In the genomic region with DNA sequence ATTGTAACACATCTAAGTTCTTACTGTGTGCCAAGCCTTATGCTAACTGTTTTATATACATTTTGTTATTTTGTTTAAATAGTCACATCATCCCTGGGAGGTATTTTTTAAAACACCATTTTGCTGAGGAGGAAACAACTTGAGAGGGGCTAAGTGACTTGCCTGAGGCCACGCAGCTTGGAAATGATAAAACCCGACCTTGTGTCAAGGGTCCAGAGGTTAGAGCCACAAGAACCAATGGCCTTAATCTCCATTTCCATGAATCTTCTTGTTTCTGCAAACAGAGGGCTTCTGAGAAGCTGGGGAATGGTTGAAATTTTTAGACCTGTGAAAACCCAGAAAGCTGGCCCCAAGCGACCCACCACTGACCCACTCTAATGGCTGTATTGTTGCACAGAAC, we compare ENCODE assay signal across 15 cellular contexts. TPM values are rescaled to one million over a fixed set of nuclear protein-coding genes. Genes with fewer than 3 reads are reported as not detected.
DNase-seq lines count a peak whose midpoint lies in the region; ATAC-seq and TF ChIP-seq lines count a peak whose summit lies in the region.
"Had no signal": no experiment of that assay in that cellular context is flagged by ENCODE, and none has a peak within 500 bp of the region (broad histone marks: within the 10 kb centered on the region; RNA-seq: fewer than 3 reads in every experiment).

No MANE protein-coding gene starts in this region.

- peaks cover 6 to 41% of the 10 kb centered on the region in 2 donors for H3K4me1 ChIP-seq in ascending aorta
- H3K4me1 ChIP-seq in esophagus muscularis mucosa: peaks cover 36 to 54% (median 47%) of the 10 kb centered on the region in 4 donors
- H3K4me1 ChIP-seq in neutrophil (ENCODE audit: control insufficient read depth in 1 of 2, insufficient read depth in 1 of 2, low read depth in 1 of 2, low read length in 1 of 2): peaks cover 62 to 69% of the 10 kb centered on the region in 2 experiments
- peaks cover 8% of the 10 kb centered on the region in 2 donors for H3K4me1 ChIP-seq in aorta (ENCODE audit: control insufficient read depth in 1 of 2, insufficient read depth in 2 of 2, low read length in 2 of 2)

- H3K36me3 ChIP-seq in ascending aorta (no peaks in the 10 kb centered on the region), esophagus muscularis mucosa (no peaks in the 10 kb centered on the region), neutrophil (no peaks in the 10 kb centered on the region), aorta (ENCODE audit: control insufficient read depth in 1 of 2, insufficient read depth in 2 of 2, low read length in 1 of 2) (no peaks in the 10 kb centered on the region)
- H3K36me3 ChIP-seq: BLaER1 had no signal

- H3K27ac ChIP-seq in ascending aorta (peak overlapping the region; percentile 78 to 94), esophagus muscularis mucosa (replicated peaks in 1 of 4) (peak overlapping the region in 3 of 4 donors; percentile 76 to 79 (median 78)), neutrophil (peak overlapping the region; percentile 81), aorta (ENCODE audit: low read depth in 1 of 2, low read length in 2 of 2) (peak overlapping the region; percentile 22 to 36)
- H3K27ac ChIP-seq: BLaER1 had no signal

- H3K9me3 ChIP-seq in ascending aorta: no peaks in the 10 kb centered on the region
- H3K9me3 ChIP-seq in esophagus muscularis mucosa: no peaks in the 10 kb centered on the region
- H3K9me3 ChIP-seq in neutrophil: no peaks in the 10 kb centered on the region
- no peaks in the 10 kb centered on the region for H3K9me3 ChIP-seq in aorta (ENCODE audit: control insufficient read depth, low read length)
- H3K9me3 ChIP-seq: BLaER1, Caco-2 had no signal

- H3K27me3 ChIP-seq in ascending aorta (no peaks in the 10 kb centered on the region), esophagus muscularis mucosa (no peaks in the 10 kb centered on the region), neutrophil (no peaks in the 10 kb centered on the region), aorta (ENCODE audit: control insufficient read depth in 1 of 2, insufficient read depth in 2 of 2, low read length in 1 of 2) (no peaks in the 10 kb centered on the region)
- H3K27me3 ChIP-seq: BLaER1 had no signal

- TF ChIP-seq POLR2A in esophagus muscularis mucosa (IDR thresholded peaks at IDR 0.05; ENCODE audit: low read depth): no peak

- intact Hi-C loops in ascending aorta (cut with DNase I): no loop called here
- intact Hi-C loops in esophagus muscularis mucosa (cut with DNase I): loop anchor here (10.0 kb wide), 1 partner anchor 76 kb away; no protein-coding TSS in a partner anchor
- intact Hi-C loops in aorta (cut with DNase I): no loop called here

- DNase-seq in ascending aorta (ENCODE audit: low spot score in 2 of 2) (no peak), esophagus muscularis mucosa (ENCODE audit: extremely low spot score) (no peak), aorta (no peak), globus pallidus (ENCODE audit: low spot score) (no peak)
- DNase-seq: AML-193; Caco-2; CD8-positive, alpha-beta memory T cell; HCEC 1CT; HFFc6; IMR-90 had no signal

- ATAC-seq in aorta (ENCODE audit: low FRiP score) (no peak), HG02852 (IDR thresholded peaks at IDR 0.05; ENCODE audit: unreplicated experiment) (no peak), HG03196 (IDR thresholded peaks at IDR 0.05; ENCODE audit: unreplicated experiment) (no peak)
- ATAC-seq: GM12878 had no signal

- 95% methylated on average over 3 of the region's 3 CpGs for WGBS in esophagus muscularis mucosa
- 73 to 78% methylated on average over 3 of the region's 3 CpGs for WGBS in aorta, 2 donors

- TF ChIP-seq EP300 in esophagus muscularis mucosa (IDR thresholded peaks at IDR 0.05): no peak

- TF ChIP-seq CTCF in ascending aorta (IDR thresholded peaks at IDR 0.05): no peak
- no peak for TF ChIP-seq CTCF in esophagus muscularis mucosa (IDR thresholded peaks at IDR 0.05)
- TF ChIP-seq CTCF in neutrophil (IDR thresholded peaks at IDR 0.05): no peak

- H3K4me3 ChIP-seq in ascending aorta (no peak overlapping the region), esophagus muscularis mucosa (no peak overlapping the region), neutrophil (ENCODE audit: low read depth in 1 of 2, low read length in 1 of 2) (no peak overlapping the region), aorta (ENCODE audit: low read length in 2 of 2) (no peak overlapping the region)
- H3K4me3 ChIP-seq: BLaER1, GM12878 had no signal

RNA-seq across cellular contexts. Expression of a gene that starts 16.7 kb away (rescaled TPM):
- 7.9 TPM for total RNA-seq in ascending aorta
- 1 to 10 TPM; 5.0 to 8.0 (median 7.2) TPM for total RNA-seq in esophagus muscularis mucosa
- total RNA-seq in aorta: 10 to 100 TPM; 10.5 to 11.4 TPM
- 1 to 10 TPM; 2.9 to 3.3 TPM for polyA plus RNA-seq in aorta

Comparison
In these comparisons a context has a peak if more than half of its experiments do, and no peak if none do; other contexts are left out.
1. H3K27ac ChIP-seq: peak in every context shown above with its lines; median percentile 86 in ascending aorta; 81 in neutrophil; 78 in esophagus muscularis mucosa; 29 in aorta.